In genomic region chr20:62215020-62215990, GRCh38 we compare ENCODE assay signal across 15 cellular contexts.
"Had no signal": no experiment of that assay in that cellular context is flagged by ENCODE, and none has a peak within 500 bp of the region (broad histone marks: within the 10 kb centered on the region; RNA-seq: fewer than 3 reads in every experiment).

No MANE protein-coding gene starts in this region.

- H3K27ac ChIP-seq: body of pancreas, hepatocyte, lower lobe of right lung, pancreas, spleen, thoracic aorta had no signal

- DNase-seq: activated B cell treated with CpG ODN at 0.5 μM for 24 hours; activated CD4-positive, alpha-beta memory T cell treated with anti-CD3 and anti-CD28 coated beads for 36 hours; activated CD4-positive, alpha-beta T cell treated with anti-CD3 and anti-CD28 coated beads for 4 hours; activated naive CD8-positive, alpha-beta T cell treated with anti-CD3 and anti-CD28 coated beads, Interleukin-2, amount 10 ng/mL, durations not matched to agents 7 days and 5 days; activated T-cell treated with anti-CD3 and anti-CD28 coated beads for 4 hours; body of pancreas; foreskin fibroblast; left colon; lower lobe of right lung; naive thymus-derived CD8-positive, alpha-beta T cell; spleen; stimulated activated CD4-positive, alpha-beta T cell treated with anti-CD3 and anti-CD28 coated beads, Interleukin-4, amount 100 ng/mL, for 4 hours had no signal
